In genomic region chr14:39276005-39276404, GRCh38 we compare ENCODE assay signal across 25 cellular contexts. TPM values are rescaled to one million over a fixed set of nuclear protein-coding genes. Genes with fewer than 3 reads are reported as not detected.
DNase-seq lines count a peak whose midpoint lies in the region; ATAC-seq and TF ChIP-seq lines count a peak whose summit lies in the region.
"Had no signal": no experiment of that assay in that cellular context is flagged by ENCODE, and none has a peak within 500 bp of the region (broad histone marks: within the 10 kb centered on the region; RNA-seq: fewer than 3 reads in every experiment).

No MANE protein-coding gene starts in this region.

- H3K4me1 ChIP-seq in CD4-positive, CD25-positive, alpha-beta regulatory T cell (ENCODE audit: control insufficient read depth, insufficient read depth, low read length, poor library complexity, severe bottlenecking): no peaks in the 10 kb centered on the region

- H3K27ac ChIP-seq in CD4-positive, CD25-positive, alpha-beta regulatory T cell (ENCODE audit: insufficient read depth, low read length, poor library complexity, severe bottlenecking): no peak overlapping the region
- H3K27ac ChIP-seq in CD4-positive, alpha-beta T cell (ENCODE audit: low read depth, low read length): no peak overlapping the region
- H3K27ac ChIP-seq: cardiac muscle cell, HL-60, upper lobe of left lung had no signal

- DNase-seq in CD4-positive, CD25-positive, alpha-beta regulatory T cell: no peak
- no peak for DNase-seq in CD4-positive, alpha-beta T cell
- DNase-seq in activated naive CD8-positive, alpha-beta T cell treated with anti-CD3 and anti-CD28 coated beads for 36 hours: no peak
- DNase-seq in mesothelial cell of epicardium (ENCODE audit: low spot score in 2 of 2, unreplicated experiment in 2 of 2): no peak
- DNase-seq in NCI-H1417 (lab: John Stamatoyannopoulos, UW): no peak
- DNase-seq in NCI-H1417 treated with DMSO at 0.1 percent for 48 hours (lab: John Stamatoyannopoulos, UW): no peak
- DNase-seq in NCI-H69 (lab: John Stamatoyannopoulos, UW): no peak
- DNase-seq: activated B cell treated with CpG ODN at 0.5 μM for 24 hours; activated CD4-positive, alpha-beta T cell treated with anti-CD3 and anti-CD28 coated beads, Interleukin-2, amount 50 U/mL, for 4 hours; endodermal cell; foreskin fibroblast; GOT3; heart right ventricle; NCI-H187; NCI-H524 treated with DMSO at 0.1 percent for 48 hours; stimulated activated CD4-positive, alpha-beta T cell treated with anti-CD3 and anti-CD28 coated beads, Interleukin-12 subunit alpha, Interleukin-12 subunit beta, amount 100 ng/mL, for 4 hours; stimulated activated CD4-positive, alpha-beta T cell treated with anti-CD3 and anti-CD28 coated beads, Interleukin-4, amount 100 ng/mL, for 1 hour; substantia nigra; upper lobe of left lung had no signal

- H3K9me3 Mint-ChIP-seq in CD4-positive, CD25-positive, alpha-beta regulatory T cell: no peaks in the 10 kb centered on the region
- H3K9me3 Mint-ChIP-seq in CD4-positive, alpha-beta T cell: peaks cover 2% of the 10 kb centered on the region
- H3K9me3 Mint-ChIP-seq in activated naive CD8-positive, alpha-beta T cell treated with anti-CD3 and anti-CD28 coated beads for 36 hours: peaks cover 16% of the 10 kb centered on the region
- H3K9me3 Mint-ChIP-seq in mesothelial cell of epicardium: peaks cover 30% of the 10 kb centered on the region
- H3K9me3 Mint-ChIP-seq: activated B cell treated with CpG ODN at 0.5 μM for 24 hours had no signal

- H3K27ac Mint-ChIP-seq in CD4-positive, CD25-positive, alpha-beta regulatory T cell: peak overlapping the region; percentile 6 to 69 (median 67)
- H3K27ac Mint-ChIP-seq in CD4-positive, alpha-beta T cell: peak overlapping the region; percentile 76
- peak overlapping the region; percentile 31 for H3K27ac Mint-ChIP-seq in activated naive CD8-positive, alpha-beta T cell treated with anti-CD3 and anti-CD28 coated beads for 36 hours
- peak overlapping the region; percentile 84 for H3K27ac Mint-ChIP-seq in mesothelial cell of epicardium
- H3K27ac Mint-ChIP-seq: activated B cell treated with CpG ODN at 0.5 μM for 24 hours, endodermal cell had no signal

- peaks cover 13% of the 10 kb centered on the region for H3K36me3 ChIP-seq in CD4-positive, CD25-positive, alpha-beta regulatory T cell (ENCODE audit: control insufficient read depth, insufficient read depth, low read length)
- H3K36me3 ChIP-seq: cardiac muscle cell had no signal

- no peaks in the 10 kb centered on the region for H3K27me3 ChIP-seq in CD4-positive, CD25-positive, alpha-beta regulatory T cell (ENCODE audit: control insufficient read depth, insufficient read depth, low read length)
- H3K27me3 ChIP-seq in CD4-positive, alpha-beta T cell (ENCODE audit: control insufficient read depth, insufficient read depth, low read length): no peaks in the 10 kb centered on the region
- H3K27me3 ChIP-seq: cardiac muscle cell, heart right ventricle, SJCRH30, upper lobe of left lung had no signal

- H3K4me3 Mint-ChIP-seq in CD4-positive, CD25-positive, alpha-beta regulatory T cell: no peak overlapping the region
- H3K4me3 Mint-ChIP-seq in CD4-positive, alpha-beta T cell: no peak overlapping the region
- H3K4me3 Mint-ChIP-seq in activated naive CD8-positive, alpha-beta T cell treated with anti-CD3 and anti-CD28 coated beads for 36 hours: no peak overlapping the region
- no peak overlapping the region for H3K4me3 Mint-ChIP-seq in mesothelial cell of epicardium
- H3K4me3 Mint-ChIP-seq: activated B cell treated with CpG ODN at 0.5 μM for 24 hours, CD14-positive monocyte, endodermal cell had no signal

- TF ChIP-seq CTCF in CD4-positive, alpha-beta T cell (IDR thresholded peaks at IDR 0.05): no peak
- no peak for TF ChIP-seq CTCF in mesothelial cell of epicardium (IDR thresholded peaks at IDR 0.05; ENCODE audit: unreplicated experiment)

- no peak for ATAC-seq in CD4-positive, CD25-positive, alpha-beta regulatory T cell (ENCODE audit: low read depth in 2 of 2)
- no peak for ATAC-seq in CD4-positive, alpha-beta T cell (ENCODE audit: poor library complexity)
- ATAC-seq: esophagus mucosa, heart right ventricle, sciatic nerve had no signal

- H3K4me3 ChIP-seq in CD4-positive, CD25-positive, alpha-beta regulatory T cell (ENCODE audit: low read depth, low read length): no peak overlapping the region
- H3K4me3 ChIP-seq: cardiac muscle cell, heart right ventricle, SJCRH30, upper lobe of left lung had no signal

- peaks cover 36% of the 10 kb centered on the region for H3K36me3 Mint-ChIP-seq in CD4-positive, CD25-positive, alpha-beta regulatory T cell
- H3K36me3 Mint-ChIP-seq in CD4-positive, alpha-beta T cell (ENCODE audit: low read depth): peaks cover 36% of the 10 kb centered on the region
- H3K36me3 Mint-ChIP-seq in activated naive CD8-positive, alpha-beta T cell treated with anti-CD3 and anti-CD28 coated beads for 36 hours: peaks cover 41% of the 10 kb centered on the region
- peaks cover 37% of the 10 kb centered on the region for H3K36me3 Mint-ChIP-seq in mesothelial cell of epicardium

- intact Hi-C loops in CD4-positive, alpha-beta T cell (cut with DNase I, micrococcal nuclease): no loop called here

- CTCF ChIA-PET in CD4-positive, alpha-beta T cell (lab: Charles Lee): interaction anchor here (1.3 kb wide), 1 partner anchor 162 kb away, joined by 3 read pairs; the partner anchor contains the start of gene GEMIN2

- H3K4me1 Mint-ChIP-seq in CD4-positive, CD25-positive, alpha-beta regulatory T cell: peaks cover 48 to 69% (median 56%) of the 10 kb centered on the region in 4 donors
- peaks cover 64% of the 10 kb centered on the region for H3K4me1 Mint-ChIP-seq in CD4-positive, alpha-beta T cell (ENCODE audit: low read depth)
- H3K4me1 Mint-ChIP-seq in activated naive CD8-positive, alpha-beta T cell treated with anti-CD3 and anti-CD28 coated beads for 36 hours: peaks cover 50% of the 10 kb centered on the region
- H3K4me1 Mint-ChIP-seq in mesothelial cell of epicardium: peaks cover 15% of the 10 kb centered on the region
- H3K4me1 Mint-ChIP-seq: endodermal cell had no signal

- POLR2A ChIA-PET in CD4-positive, alpha-beta T cell (lab: Charles Lee): interaction anchor here (1.2 kb wide), 1 partner anchor 9 kb away, joined by 7 read pairs; no protein-coding TSS in a partner anchor

- H3K9me3 ChIP-seq in CD4-positive, CD25-positive, alpha-beta regulatory T cell (ENCODE audit: control insufficient read depth in 2 of 2, low read length in 2 of 2): no peaks in the 10 kb centered on the region
- H3K9me3 ChIP-seq in CD4-positive, alpha-beta T cell (ENCODE audit: control insufficient read depth, low read length): no peaks in the 10 kb centered on the region
- H3K9me3 ChIP-seq: upper lobe of left lung had no signal

- H3K27me3 Mint-ChIP-seq in CD4-positive, CD25-positive, alpha-beta regulatory T cell: no peaks in the 10 kb centered on the region
- H3K27me3 Mint-ChIP-seq in CD4-positive, alpha-beta T cell: no peaks in the 10 kb centered on the region
- no peaks in the 10 kb centered on the region for H3K27me3 Mint-ChIP-seq in activated naive CD8-positive, alpha-beta T cell treated with anti-CD3 and anti-CD28 coated beads for 36 hours
- no peaks in the 10 kb centered on the region for H3K27me3 Mint-ChIP-seq in mesothelial cell of epicardium (ENCODE audit: low read depth)
- H3K27me3 Mint-ChIP-seq: activated B cell treated with CpG ODN at 0.5 μM for 24 hours had no signal

RNA-seq across cellular contexts. Expression of gene MIA2, which starts 42.3 kb away (rescaled TPM):
- 24.5 TPM for total RNA-seq in CD4-positive, CD25-positive, alpha-beta regulatory T cell
- polyA plus RNA-seq in CD4-positive, CD25-positive, alpha-beta regulatory T cell: 10 to 100 TPM; 21.1 to 26.2 (median 21.7) TPM
- total RNA-seq in CD4-positive, alpha-beta T cell: 10 to 100 TPM; 21.1 to 24.1 TPM
- 10 to 100 TPM; 19.1 to 19.5 TPM for total RNA-seq in activated naive CD8-positive, alpha-beta T cell treated with anti-CD3 and anti-CD28 coated beads for 36 hours
- 18.9 to 21.3 TPM (median 19.7 TPM) in 3 replicates for total RNA-seq in mesothelial cell of epicardium

Comparison
In these comparisons a context has a peak if more than half of its experiments do, and no peak if none do; other contexts are left out.
1. H3K27ac Mint-ChIP-seq: peak in every context shown above with its lines; median percentile 84 in mesothelial cell of epicardium; 76 in CD4-positive, alpha-beta T cell; 67 in CD4-positive, CD25-positive, alpha-beta regulatory T cell; 31 in activated naive CD8-positive, alpha-beta T cell treated with anti-CD3 and anti-CD28 coated beads for 36 hours.